In the genomic region with DNA sequence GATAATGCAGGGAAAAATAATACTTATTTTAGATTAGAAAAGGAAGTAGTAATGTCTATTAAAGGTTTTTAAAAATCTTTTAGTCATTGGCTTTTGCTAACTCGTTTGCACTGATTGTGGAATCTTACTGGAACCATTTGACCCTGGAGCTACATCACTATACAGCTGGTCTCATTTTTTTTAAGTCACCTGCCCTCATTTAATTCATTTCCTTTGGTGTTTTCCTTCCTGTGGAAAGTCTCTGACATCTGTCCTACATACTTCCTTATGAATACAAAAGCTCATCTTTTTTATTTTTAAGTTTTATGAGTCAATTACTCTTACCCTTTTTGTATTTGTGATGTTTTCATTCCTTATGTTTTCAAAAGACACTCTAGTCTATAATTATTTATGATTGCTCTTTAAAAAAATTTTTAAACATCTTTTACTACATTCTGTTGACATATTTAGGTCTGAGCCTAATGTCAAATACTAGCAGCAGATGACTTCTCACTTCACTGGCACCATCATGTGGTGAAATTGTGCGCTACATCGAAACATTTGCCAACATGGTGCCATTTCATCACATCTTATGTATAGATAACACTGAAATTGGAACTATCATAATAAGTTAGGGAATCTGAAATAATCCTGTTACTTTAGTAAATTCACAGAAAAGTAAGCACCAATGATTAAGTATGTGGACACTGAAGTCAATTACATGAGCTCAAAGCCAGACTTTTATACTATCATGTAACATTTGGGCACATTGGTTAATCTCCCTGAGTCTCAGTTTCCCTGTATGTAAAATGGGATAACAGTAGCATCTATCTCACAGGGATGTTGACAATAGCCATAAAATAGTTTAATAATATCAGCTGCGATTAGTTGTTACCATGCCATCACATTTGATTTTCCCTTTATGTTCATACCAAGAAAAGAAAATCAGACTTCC, we compare ENCODE assay signal across 8 cellular contexts. TPM values are rescaled to one million over a fixed set of nuclear protein-coding genes. Genes with fewer than 3 reads are reported as not detected.
DNase-seq lines count a peak whose midpoint lies in the region; ATAC-seq and TF ChIP-seq lines count a peak whose summit lies in the region.

No MANE protein-coding gene starts in this region.

- no peaks in the 10 kb centered on the region for H3K27me3 ChIP-seq in hepatocyte

- no peaks in the 10 kb centered on the region for H3K36me3 Mint-ChIP-seq in T-helper 17 cell (ENCODE audit: low read depth)

- TF ChIP-seq CTCF in GM20000 (IDR thresholded peaks at IDR 0.05; ENCODE audit: extremely low read depth, missing control alignments) (peak; percentile 48), LNCaP clone FGC (IDR thresholded peaks at IDR 0.05; ENCODE audit: control insufficient read depth, extremely low read depth, insufficient read depth) (peak; percentile 80), hepatocyte (IDR thresholded peaks at IDR 0.05; ENCODE audit: poor library complexity) (peak; percentile 86)

- no peaks in the 10 kb centered on the region for H3K9me2 ChIP-seq in hepatocyte (replicated peaks; ENCODE audit: insufficient read depth)

- peak overlapping the region; percentile 57 for H3K27ac Mint-ChIP-seq in T-helper 17 cell

- H3K36me3 ChIP-seq in hepatocyte (replicated peaks; ENCODE audit: insufficient read depth, low read depth), result no peaks in the 10 kb centered on the region

- H3K4me1 Mint-ChIP-seq in T-helper 17 cell, result peaks cover 3% of the 10 kb centered on the region

- H3K4me3 ChIP-seq in LNCaP clone FGC (ENCODE audit: low read depth, low read length), result no peak overlapping the region
- no peak overlapping the region for H3K4me3 ChIP-seq in hepatocyte

- DNase-seq in DMS114 treated with DMSO at 0.1 percent for 48 hours (lab: John Stamatoyannopoulos, UW; ENCODE audit: unreplicated experiment), result peak; percentile 43
- DNase-seq in GM20000 (ENCODE audit: low spot score), result peak; percentile 49
- DNase-seq in LNCaP clone FGC (ENCODE audit: low read depth), result peak; percentile 58
- DNase-seq in T-helper 17 cell, result peak in 2 of 3 donors; percentile 18 to 56
- DNase-seq in anterior cingulate cortex (lab: John Stamatoyannopoulos, UW), result peak in 40 of 58 donors; percentile 1 to 74 (median 20)
- DNase-seq in hepatocyte (ENCODE audit: low spot score), result peak; percentile 71
- DNase-seq in stimulated activated CD4-positive, alpha-beta T cell treated with anti-CD3 and anti-CD28 coated beads, Interleukin-12 subunit alpha, Interleukin-12 subunit beta, amount 100 ng/mL, for 4 hours, result peak; percentile 65

- no peaks in the 10 kb centered on the region for H3K9me3 ChIP-seq in T-helper 17 cell (ENCODE audit: control insufficient read depth, low read length, poor library complexity, severe bottlenecking)
- H3K9me3 ChIP-seq in hepatocyte (ENCODE audit: low read depth), result no peaks in the 10 kb centered on the region

- H3K4me2 ChIP-seq in hepatocyte, result no peak overlapping the region

- H3K27ac ChIP-seq in hepatocyte, result no peak overlapping the region

- H2AFZ ChIP-seq in hepatocyte, result no peak overlapping the region

- no peaks in the 10 kb centered on the region for H3K4me1 ChIP-seq in hepatocyte (ENCODE audit: insufficient read depth)

- ATAC-seq in T-helper 17 cell, result peak; percentile 82
- no peak for ATAC-seq in HG03521 (IDR thresholded peaks at IDR 0.05; ENCODE audit: unreplicated experiment)

- WGBS in hepatocyte (ENCODE audit: low lambda C conversion rate, missing lambda C conversion rate), result 58% methylated on average over 4 of the region's 4 CpGs

- H3K27me3 Mint-ChIP-seq in T-helper 17 cell, result no peaks in the 10 kb centered on the region

- no peaks in the 10 kb centered on the region for H4K20me1 ChIP-seq in hepatocyte (ENCODE audit: insufficient read depth, poor library complexity, severe bottlenecking)

- no peak overlapping the region for H3K4me3 Mint-ChIP-seq in T-helper 17 cell

- H3K79me2 ChIP-seq in hepatocyte, result no peaks in the 10 kb centered on the region

RNA-seq across cellular contexts. Expression of a gene that starts 9.4 kb away (rescaled TPM):
- 10 to 100 TPM in 1 of 2 donors, 1 to 10 TPM in 1; 7.4 to 10.4 TPM for total RNA-seq in T-helper 17 cell
- total RNA-seq in hepatocyte, result 13.4 and 15.3 TPM in 2 replicates
- polyA plus RNA-seq in hepatocyte, result 8.0 and 11.1 TPM in 2 replicates

Comparison
In these comparisons a context has a peak if more than half of its experiments do, and no peak if none do; other contexts are left out.
1. DNase-seq: peak in every context shown above with its lines; median percentile 71 in hepatocyte; 65 in stimulated activated CD4-positive, alpha-beta T cell treated with anti-CD3 and anti-CD28 coated beads, Interleukin-12 subunit alpha, Interleukin-12 subunit beta, amount 100 ng/mL, for 4 hours; 58 in LNCaP clone FGC; 49 in GM20000; 43 in DMS114 treated with DMSO at 0.1 percent for 48 hours; 37 in T-helper 17 cell; 20 in anterior cingulate cortex.